10 cellular contexts compared by ENCODE assay signal in genomic region chr3:10321630-10322354, GRCh38. TPM values are rescaled to one million over a fixed set of nuclear protein-coding genes. Genes with fewer than 3 reads are reported as not detected.
DNase-seq lines count a peak whose midpoint lies in the region; ATAC-seq and TF ChIP-seq lines count a peak whose summit lies in the region.
"Had no signal": no experiment of that assay in that cellular context is flagged by ENCODE, and none has a peak within 500 bp of the region (broad histone marks: within the 10 kb centered on the region; RNA-seq: fewer than 3 reads in every experiment).

No MANE protein-coding gene starts in this region.

- TF ChIP-seq CTCF in mesothelial cell of epicardium (IDR thresholded peaks at IDR 0.05; ENCODE audit: unreplicated experiment), result no peak
- TF ChIP-seq CTCF in upper lobe of left lung (IDR thresholded peaks at IDR 0.05), result no peak

- peak overlapping the region in 2 of 4 donors; percentile 89 to 92 for H3K27ac ChIP-seq in upper lobe of left lung

- H3K27me3 ChIP-seq in upper lobe of left lung, result no peaks in the 10 kb centered on the region

- no peak for DNase-seq in activated naive CD4-positive, alpha-beta T cell treated with anti-CD3 and anti-CD28 coated beads, Interleukin-2, amount 10 ng/mL, durations not matched to agents 7 days and 5 days
- no peak for DNase-seq in activated naive CD4-positive, alpha-beta T cell treated with anti-CD3 and anti-CD28 coated beads, Interleukin-2, amount 50 U/mL, for 16 hours
- no peak for DNase-seq in activated naive CD8-positive, alpha-beta T cell treated with anti-CD3 and anti-CD28 coated beads, Interleukin-2, amount 10 ng/mL, durations not matched to agents 7 days and 5 days
- DNase-seq in mesothelial cell of epicardium (ENCODE audit: low spot score in 2 of 2, unreplicated experiment in 2 of 2) (no peak), upper lobe of left lung (no peak), NOMO-1 treated with DMSO at 0.1 percent for 48 hours (lab: John Stamatoyannopoulos, UW; ENCODE audit: unreplicated experiment) (no peak)
- DNase-seq: NCI-H1436 treated with DMSO at 0.1 percent for 48 hours had no signal

- no peak for TF ChIP-seq EP300 in upper lobe of left lung (IDR thresholded peaks at IDR 0.05)

- peak overlapping the region; percentile 88 for H3K4me3 Mint-ChIP-seq in activated naive CD4-positive, alpha-beta T cell treated with anti-CD3 and anti-CD28 coated beads, Interleukin-2, amount 10 ng/mL, durations not matched to agents 7 days and 5 days
- H3K4me3 Mint-ChIP-seq in activated naive CD8-positive, alpha-beta T cell treated with anti-CD3 and anti-CD28 coated beads, Interleukin-2, amount 10 ng/mL, durations not matched to agents 7 days and 5 days, result peak overlapping the region; percentile 94
- peak overlapping the region; percentile 96 for H3K4me3 Mint-ChIP-seq in mesothelial cell of epicardium

- H3K27me3 Mint-ChIP-seq in activated naive CD4-positive, alpha-beta T cell treated with anti-CD3 and anti-CD28 coated beads, Interleukin-2, amount 10 ng/mL, durations not matched to agents 7 days and 5 days, result peaks cover 17% of the 10 kb centered on the region
- peaks cover 16% of the 10 kb centered on the region for H3K27me3 Mint-ChIP-seq in activated naive CD8-positive, alpha-beta T cell treated with anti-CD3 and anti-CD28 coated beads, Interleukin-2, amount 10 ng/mL, durations not matched to agents 7 days and 5 days
- H3K27me3 Mint-ChIP-seq in mesothelial cell of epicardium (ENCODE audit: low read depth), result peaks cover 32% of the 10 kb centered on the region

- POLR2A ChIA-PET in activated naive CD8-positive, alpha-beta T cell treated with anti-CD3 and anti-CD28 coated beads, Interleukin-2, amount 10 ng/mL, durations not matched to agents 7 days and 5 days (lab: Charles Lee), result interaction anchor here (1.4 to 1.9 kb wide), 5 partner anchors 74 to 673 kb away, joined by 3 to 10 read pairs (median 4); partner anchors contain the start of genes ARPC4, CRELD1, MTMR14 and TATDN2

- 93 to 99% methylated on average over 5 to 8 of the region's 8 CpGs for WGBS in upper lobe of left lung, 2 donors

- no peaks in the 10 kb centered on the region for H3K9me3 Mint-ChIP-seq in activated naive CD4-positive, alpha-beta T cell treated with anti-CD3 and anti-CD28 coated beads, Interleukin-2, amount 10 ng/mL, durations not matched to agents 7 days and 5 days
- no peaks in the 10 kb centered on the region for H3K9me3 Mint-ChIP-seq in activated naive CD8-positive, alpha-beta T cell treated with anti-CD3 and anti-CD28 coated beads, Interleukin-2, amount 10 ng/mL, durations not matched to agents 7 days and 5 days
- no peaks in the 10 kb centered on the region for H3K9me3 Mint-ChIP-seq in mesothelial cell of epicardium

- peaks cover 19 to 21% (median 19%) of the 10 kb centered on the region in 4 donors for H3K4me1 ChIP-seq in upper lobe of left lung

- peaks cover 5 to 24% (median 16%) of the 10 kb centered on the region in 4 donors for H3K36me3 ChIP-seq in upper lobe of left lung

- no peaks in the 10 kb centered on the region for H3K36me3 Mint-ChIP-seq in activated naive CD4-positive, alpha-beta T cell treated with anti-CD3 and anti-CD28 coated beads, Interleukin-2, amount 10 ng/mL, durations not matched to agents 7 days and 5 days
- peaks cover 4% of the 10 kb centered on the region for H3K36me3 Mint-ChIP-seq in activated naive CD8-positive, alpha-beta T cell treated with anti-CD3 and anti-CD28 coated beads, Interleukin-2, amount 10 ng/mL, durations not matched to agents 7 days and 5 days
- peaks cover 2% of the 10 kb centered on the region for H3K36me3 Mint-ChIP-seq in mesothelial cell of epicardium

- no peak for TF ChIP-seq POLR2A in upper lobe of left lung (IDR thresholded peaks at IDR 0.05)

- no peak for ATAC-seq in activated naive CD8-positive, alpha-beta T cell treated with anti-CD3 and anti-CD28 coated beads, Interleukin-2, amount 10 ng/mL, durations not matched to agents 7 days and 5 days (ENCODE audit: low read depth)
- ATAC-seq in upper lobe of left lung (ENCODE audit: low FRiP score in 2 of 2) (peak in 1 of 2 donors; percentile 12), HG03520 (IDR thresholded peaks at IDR 0.05; ENCODE audit: unreplicated experiment) (no peak), GM19395 (IDR thresholded peaks at IDR 0.05; ENCODE audit: unreplicated experiment) (no peak)

- peaks cover 24% of the 10 kb centered on the region for H3K4me1 Mint-ChIP-seq in activated naive CD4-positive, alpha-beta T cell treated with anti-CD3 and anti-CD28 coated beads, Interleukin-2, amount 10 ng/mL, durations not matched to agents 7 days and 5 days
- peaks cover 17% of the 10 kb centered on the region for H3K4me1 Mint-ChIP-seq in activated naive CD8-positive, alpha-beta T cell treated with anti-CD3 and anti-CD28 coated beads, Interleukin-2, amount 10 ng/mL, durations not matched to agents 7 days and 5 days
- H3K4me1 Mint-ChIP-seq in mesothelial cell of epicardium, result peaks cover 13% of the 10 kb centered on the region

- H3K9me3 ChIP-seq in upper lobe of left lung, result no peaks in the 10 kb centered on the region

- CTCF ChIA-PET in activated naive CD4-positive, alpha-beta T cell treated with anti-CD3 and anti-CD28 coated beads, Interleukin-2, amount 10 ng/mL, durations not matched to agents 7 days and 5 days (lab: Charles Lee), result interaction anchor here (0.7 to 3.4 kb wide), 12 partner anchors 9 to 493 kb away, joined by 3 to 24 read pairs (median 3); partner anchors contain the start of gene CRELD1

- H3K4me3 ChIP-seq in upper lobe of left lung, result peak overlapping the region in 3 of 4 donors; percentile 97 to 99 (median 99)

- peak overlapping the region; percentile 58 for H3K27ac Mint-ChIP-seq in activated naive CD4-positive, alpha-beta T cell treated with anti-CD3 and anti-CD28 coated beads, Interleukin-2, amount 10 ng/mL, durations not matched to agents 7 days and 5 days
- peak overlapping the region; percentile 71 for H3K27ac Mint-ChIP-seq in activated naive CD8-positive, alpha-beta T cell treated with anti-CD3 and anti-CD28 coated beads, Interleukin-2, amount 10 ng/mL, durations not matched to agents 7 days and 5 days
- H3K27ac Mint-ChIP-seq in mesothelial cell of epicardium, result peak overlapping the region; percentile 98

RNA-seq across cellular contexts. Expression of gene SEC13, which starts 0.9 kb away (rescaled TPM):
- 10 to 100 TPM; 71.6 to 74.2 TPM for total RNA-seq in activated naive CD8-positive, alpha-beta T cell treated with anti-CD3 and anti-CD28 coated beads, Interleukin-2, amount 10 ng/mL, durations not matched to agents 7 days and 5 days
- 138 to 146 TPM (median 138 TPM) in 3 replicates for total RNA-seq in mesothelial cell of epicardium
- 100 to 1,000 TPM in 2 of 6 donors, 10 to 100 TPM in 4; 70.4 to 133 (median 95.3) TPM for total RNA-seq in upper lobe of left lung

RNA-seq across cellular contexts. Expression of gene GHRL, which starts 29.0 kb away (rescaled TPM):
- total RNA-seq in activated naive CD8-positive, alpha-beta T cell treated with anti-CD3 and anti-CD28 coated beads, Interleukin-2, amount 10 ng/mL, durations not matched to agents 7 days and 5 days, result under 1 TPM; 0.53 to 0.94 TPM
- total RNA-seq in mesothelial cell of epicardium (0.73 to 1.9 TPM (median 0.96 TPM) in 3 replicates), upper lobe of left lung (10 to 100 TPM in 1 of 6 donors, 1 to 10 TPM in 5; 1.1 to 14.7 (median 1.8) TPM)
- total RNA-seq: right cardiac atrium had no signal
